ENCODE assay signal across 1 cellular context in genomic region chr1:25338188-25338981, GRCh38.
A peak's percentile ranks its signal among the peaks of the same experiment; 100 is the strongest.
TF ChIP-seq lines count a peak whose summit lies in the region.

TMEM50A (plus strand) TSS chr1:25338334; CDS start chr1:25340487, 2,153 bp downstream.

TF ChIP-seq in HEK293, 187 proteins besides CTCF, POLR2A, EP300 and RAD21 (continued from another document and continues in another):
- TF ChIP-seq, protein P1, sequence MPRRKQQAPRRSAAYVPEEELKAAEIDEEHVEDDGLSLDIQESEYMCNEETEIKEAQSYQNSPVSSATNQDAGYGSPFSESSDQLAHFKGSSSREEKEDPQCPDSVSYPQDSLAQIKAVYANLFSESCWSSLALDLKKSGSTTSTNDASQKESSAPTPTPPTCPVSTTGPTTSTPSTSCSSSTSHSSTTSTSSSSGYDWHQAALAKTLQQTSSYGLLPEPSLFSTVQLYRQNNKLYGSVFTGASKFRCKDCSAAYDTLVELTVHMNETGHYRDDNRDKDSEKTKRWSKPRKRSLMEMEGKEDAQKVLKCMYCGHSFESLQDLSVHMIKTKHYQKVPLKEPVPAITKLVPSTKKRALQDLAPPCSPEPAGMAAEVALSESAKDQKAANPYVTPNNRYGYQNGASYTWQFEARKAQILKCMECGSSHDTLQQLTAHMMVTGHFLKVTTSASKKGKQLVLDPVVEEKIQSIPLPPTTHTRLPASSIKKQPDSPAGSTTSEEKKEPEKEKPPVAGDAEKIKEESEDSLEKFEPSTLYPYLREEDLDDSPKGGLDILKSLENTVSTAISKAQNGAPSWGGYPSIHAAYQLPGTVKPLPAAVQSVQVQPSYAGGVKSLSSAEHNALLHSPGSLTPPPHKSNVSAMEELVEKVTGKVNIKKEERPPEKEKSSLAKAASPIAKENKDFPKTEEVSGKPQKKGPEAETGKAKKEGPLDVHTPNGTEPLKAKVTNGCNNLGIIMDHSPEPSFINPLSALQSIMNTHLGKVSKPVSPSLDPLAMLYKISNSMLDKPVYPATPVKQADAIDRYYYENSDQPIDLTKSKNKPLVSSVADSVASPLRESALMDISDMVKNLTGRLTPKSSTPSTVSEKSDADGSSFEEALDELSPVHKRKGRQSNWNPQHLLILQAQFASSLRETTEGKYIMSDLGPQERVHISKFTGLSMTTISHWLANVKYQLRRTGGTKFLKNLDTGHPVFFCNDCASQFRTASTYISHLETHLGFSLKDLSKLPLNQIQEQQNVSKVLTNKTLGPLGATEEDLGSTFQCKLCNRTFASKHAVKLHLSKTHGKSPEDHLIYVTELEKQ (tag by site-specific recombination; IDR thresholded peaks at IDR 0.05; ENCODE audit: borderline replicate concordance) = no peak
- no peak for TF ChIP-seq ZNF560 (tag by site-specific recombination; IDR thresholded peaks at IDR 0.05; ENCODE audit: borderline replicate concordance)
- peak; percentile 70 for TF ChIP-seq ZBTB48 (tag by site-specific recombination; IDR thresholded peaks at IDR 0.05)
- no peak for TF ChIP-seq ZNF513 (tag by site-specific recombination; IDR thresholded peaks at IDR 0.05)
- TF ChIP-seq ZBTB17 (tag by site-specific recombination; IDR thresholded peaks at IDR 0.05) = peak; percentile 63
- TF ChIP-seq ZFP41 (tag by site-specific recombination; IDR thresholded peaks at IDR 0.05; ENCODE audit: borderline replicate concordance) = no peak
- no peak for TF ChIP-seq PRDM2 (tag by site-specific recombination; IDR thresholded peaks at IDR 0.05; ENCODE audit: borderline replicate concordance)
- peak; percentile 98 for TF ChIP-seq ZNF335 (tag by site-specific recombination; conservative IDR thresholded peaks at IDR 0.05)
- no peak for TF ChIP-seq ZNF571 (tag by site-specific recombination; IDR thresholded peaks at IDR 0.05)
- peak; percentile 65; the same call in 1 of the 2 replicates for TF ChIP-seq ZNF692 (tag by site-specific recombination; IDR thresholded peaks at IDR 0.05)
- peak; percentile 75; the same call in 1 of the 2 replicates for TF ChIP-seq ZNF561 (tag by site-specific recombination; IDR thresholded peaks at IDR 0.05; ENCODE audit: borderline replicate concordance)
- TF ChIP-seq ZIC2 (tag by site-specific recombination; IDR thresholded peaks at IDR 0.05) = no peak
- no peak for TF ChIP-seq ZNF544 (tag by site-specific recombination; IDR thresholded peaks at IDR 0.05)
- TF ChIP-seq ZNF548 (tag by site-specific recombination; IDR thresholded peaks at IDR 0.05) = no peak
- TF ChIP-seq, protein P2, sequence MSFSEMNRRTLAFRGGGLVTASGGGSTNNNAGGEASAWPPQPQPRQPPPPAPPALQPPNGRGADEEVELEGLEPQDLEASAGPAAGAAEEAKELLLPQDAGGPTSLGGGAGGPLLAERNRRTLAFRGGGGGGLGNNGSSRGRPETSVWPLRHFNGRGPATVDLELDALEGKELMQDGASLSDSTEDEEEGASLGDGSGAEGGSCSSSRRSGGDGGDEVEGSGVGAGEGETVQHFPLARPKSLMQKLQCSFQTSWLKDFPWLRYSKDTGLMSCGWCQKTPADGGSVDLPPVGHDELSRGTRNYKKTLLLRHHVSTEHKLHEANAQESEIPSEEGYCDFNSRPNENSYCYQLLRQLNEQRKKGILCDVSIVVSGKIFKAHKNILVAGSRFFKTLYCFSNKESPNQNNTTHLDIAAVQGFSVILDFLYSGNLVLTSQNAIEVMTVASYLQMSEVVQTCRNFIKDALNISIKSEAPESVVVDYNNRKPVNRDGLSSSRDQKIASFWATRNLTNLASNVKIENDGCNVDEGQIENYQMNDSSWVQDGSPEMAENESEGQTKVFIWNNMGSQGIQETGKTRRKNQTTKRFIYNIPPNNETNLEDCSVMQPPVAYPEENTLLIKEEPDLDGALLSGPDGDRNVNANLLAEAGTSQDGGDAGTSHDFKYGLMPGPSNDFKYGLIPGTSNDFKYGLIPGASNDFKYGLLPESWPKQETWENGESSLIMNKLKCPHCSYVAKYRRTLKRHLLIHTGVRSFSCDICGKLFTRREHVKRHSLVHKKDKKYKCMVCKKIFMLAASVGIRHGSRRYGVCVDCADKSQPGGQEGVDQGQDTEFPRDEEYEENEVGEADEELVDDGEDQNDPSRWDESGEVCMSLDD (tag by site-specific recombination; IDR thresholded peaks at IDR 0.05) = peak; percentile 90
- no peak for TF ChIP-seq ZNF350 (tag by site-specific recombination; IDR thresholded peaks at IDR 0.05)
- TF ChIP-seq KLF10 (tag by site-specific recombination; IDR thresholded peaks at IDR 0.05) = peak; percentile 53; the same call in 1 of the 2 replicates
- TF ChIP-seq HOXA7 (CRISPR knock-in tag; IDR thresholded peaks at IDR 0.05; ENCODE audit: borderline replicate concordance) = no peak
- TF ChIP-seq, protein P3, sequence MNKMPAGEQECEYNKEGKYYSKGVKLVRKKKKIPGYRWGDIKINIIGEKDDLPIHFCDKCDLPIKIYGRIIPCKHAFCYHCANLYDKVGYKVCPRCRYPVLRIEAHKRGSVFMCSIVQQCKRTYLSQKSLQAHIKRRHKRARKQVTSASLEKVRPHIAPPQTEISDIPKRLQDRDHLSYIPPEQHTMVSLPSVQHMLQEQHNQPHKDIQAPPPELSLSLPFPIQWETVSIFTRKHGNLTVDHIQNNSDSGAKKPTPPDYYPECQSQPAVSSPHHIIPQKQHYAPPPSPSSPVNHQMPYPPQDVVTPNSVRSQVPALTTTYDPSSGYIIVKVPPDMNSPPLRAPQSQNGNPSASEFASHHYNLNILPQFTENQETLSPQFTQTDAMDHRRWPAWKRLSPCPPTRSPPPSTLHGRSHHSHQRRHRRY (tag by site-specific recombination; IDR thresholded peaks at IDR 0.05) = no peak
- TF ChIP-seq ZNF140 (tag by site-specific recombination; IDR thresholded peaks at IDR 0.05) = no peak
- TF ChIP-seq ATF2 (tag by site-specific recombination; IDR thresholded peaks at IDR 0.05; ENCODE audit: low read depth) = no peak
- TF ChIP-seq KLF16 (tag by site-specific recombination; IDR thresholded peaks at IDR 0.05) = peak; percentile 80; the same call in 1 of the 2 replicates
- no peak for TF ChIP-seq ZFP3 (tag by site-specific recombination; IDR thresholded peaks at IDR 0.05; ENCODE audit: low read depth)
- peak; percentile 93 for TF ChIP-seq ZFP37 (tag by site-specific recombination; IDR thresholded peaks at IDR 0.05)
- TF ChIP-seq MYNN (tag by site-specific recombination; IDR thresholded peaks at IDR 0.05; ENCODE audit: borderline replicate concordance) = peak; percentile 68
- no peak for TF ChIP-seq HOXD13 (CRISPR knock-in tag; IDR thresholded peaks at IDR 0.05; ENCODE audit: borderline replicate concordance)
- TF ChIP-seq ZNF558 (tag by site-specific recombination; IDR thresholded peaks at IDR 0.05) = no peak
- no peak for TF ChIP-seq HOXC10 (CRISPR knock-in tag; IDR thresholded peaks at IDR 0.05)
- TF ChIP-seq ZNF404 (tag by site-specific recombination; IDR thresholded peaks at IDR 0.05) = no peak
- TF ChIP-seq ZSCAN23 (tag by site-specific recombination; IDR thresholded peaks at IDR 0.05) = peak; percentile 63
- TF ChIP-seq, protein P4, sequence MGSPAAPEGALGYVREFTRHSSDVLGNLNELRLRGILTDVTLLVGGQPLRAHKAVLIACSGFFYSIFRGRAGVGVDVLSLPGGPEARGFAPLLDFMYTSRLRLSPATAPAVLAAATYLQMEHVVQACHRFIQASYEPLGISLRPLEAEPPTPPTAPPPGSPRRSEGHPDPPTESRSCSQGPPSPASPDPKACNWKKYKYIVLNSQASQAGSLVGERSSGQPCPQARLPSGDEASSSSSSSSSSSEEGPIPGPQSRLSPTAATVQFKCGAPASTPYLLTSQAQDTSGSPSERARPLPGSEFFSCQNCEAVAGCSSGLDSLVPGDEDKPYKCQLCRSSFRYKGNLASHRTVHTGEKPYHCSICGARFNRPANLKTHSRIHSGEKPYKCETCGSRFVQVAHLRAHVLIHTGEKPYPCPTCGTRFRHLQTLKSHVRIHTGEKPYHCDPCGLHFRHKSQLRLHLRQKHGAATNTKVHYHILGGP (tag by site-specific recombination; IDR thresholded peaks at IDR 0.05) = no peak
- TF ChIP-seq ZNF658 (tag by site-specific recombination; IDR thresholded peaks at IDR 0.05) = no peak
- TF ChIP-seq MZF1 (tag by site-specific recombination; IDR thresholded peaks at IDR 0.05; ENCODE audit: borderline replicate concordance) = no peak; the same call in 1 of the 2 replicates
- no peak for TF ChIP-seq PRDM1 (tag by site-specific recombination; IDR thresholded peaks at IDR 0.05)
- TF ChIP-seq ZNF654 (tag by site-specific recombination; IDR thresholded peaks at IDR 0.05; ENCODE audit: low read depth) = no peak
- TF ChIP-seq ZNF341 (tag by site-specific recombination; IDR thresholded peaks at IDR 0.05; ENCODE audit: low read depth) = peak; percentile 80
- no peak; the same call in 1 of the 2 replicates for TF ChIP-seq REPIN1 (tag by site-specific recombination; IDR thresholded peaks at IDR 0.05; ENCODE audit: low read depth)
- TF ChIP-seq, protein P5, sequence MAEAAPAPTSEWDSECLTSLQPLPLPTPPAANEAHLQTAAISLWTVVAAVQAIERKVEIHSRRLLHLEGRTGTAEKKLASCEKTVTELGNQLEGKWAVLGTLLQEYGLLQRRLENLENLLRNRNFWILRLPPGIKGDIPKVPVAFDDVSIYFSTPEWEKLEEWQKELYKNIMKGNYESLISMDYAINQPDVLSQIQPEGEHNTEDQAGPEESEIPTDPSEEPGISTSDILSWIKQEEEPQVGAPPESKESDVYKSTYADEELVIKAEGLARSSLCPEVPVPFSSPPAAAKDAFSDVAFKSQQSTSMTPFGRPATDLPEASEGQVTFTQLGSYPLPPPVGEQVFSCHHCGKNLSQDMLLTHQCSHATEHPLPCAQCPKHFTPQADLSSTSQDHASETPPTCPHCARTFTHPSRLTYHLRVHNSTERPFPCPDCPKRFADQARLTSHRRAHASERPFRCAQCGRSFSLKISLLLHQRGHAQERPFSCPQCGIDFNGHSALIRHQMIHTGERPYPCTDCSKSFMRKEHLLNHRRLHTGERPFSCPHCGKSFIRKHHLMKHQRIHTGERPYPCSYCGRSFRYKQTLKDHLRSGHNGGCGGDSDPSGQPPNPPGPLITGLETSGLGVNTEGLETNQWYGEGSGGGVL (tag by site-specific recombination; IDR thresholded peaks at IDR 0.05) = peak; percentile 71
- no peak for TF ChIP-seq ZNF311 (tag by site-specific recombination; IDR thresholded peaks at IDR 0.05; ENCODE audit: borderline replicate concordance)
